In the genomic region with DNA sequence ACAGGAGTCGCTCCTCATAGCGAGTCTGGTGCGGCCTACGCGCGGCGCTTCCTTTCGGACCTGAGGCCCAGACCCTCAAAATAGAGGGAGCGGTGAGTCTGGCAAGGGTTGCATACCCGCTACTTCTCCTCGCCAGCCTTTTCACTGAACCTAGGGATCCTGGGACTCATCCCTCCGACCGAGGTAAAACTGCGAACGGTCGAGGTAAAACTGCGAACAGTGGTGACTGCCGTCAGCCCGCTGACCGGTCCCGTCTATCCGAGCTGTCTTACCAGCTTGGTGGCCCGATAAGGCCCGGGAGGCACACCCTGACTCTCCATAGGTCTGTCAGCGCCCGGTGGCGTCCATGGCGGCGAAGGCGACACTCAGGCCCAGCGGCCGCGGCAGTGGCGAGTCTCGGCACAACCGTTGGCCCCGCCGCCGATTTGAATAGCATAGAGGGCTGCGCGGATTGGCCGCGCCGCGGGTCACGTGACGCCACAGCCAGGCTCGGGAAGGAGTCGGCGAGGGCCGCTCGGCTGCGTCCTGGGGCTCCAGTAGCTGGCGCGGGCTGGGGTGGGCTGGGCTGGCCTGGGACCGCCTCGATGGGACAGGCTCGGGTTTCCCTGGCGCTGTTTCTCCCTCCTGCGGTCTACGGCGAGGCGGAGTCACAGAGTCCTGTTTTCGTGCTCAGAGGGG, we compare ENCODE assay signal across 1 cellular context.
TF ChIP-seq lines count a peak whose summit lies in the region.

A gene with protein sequence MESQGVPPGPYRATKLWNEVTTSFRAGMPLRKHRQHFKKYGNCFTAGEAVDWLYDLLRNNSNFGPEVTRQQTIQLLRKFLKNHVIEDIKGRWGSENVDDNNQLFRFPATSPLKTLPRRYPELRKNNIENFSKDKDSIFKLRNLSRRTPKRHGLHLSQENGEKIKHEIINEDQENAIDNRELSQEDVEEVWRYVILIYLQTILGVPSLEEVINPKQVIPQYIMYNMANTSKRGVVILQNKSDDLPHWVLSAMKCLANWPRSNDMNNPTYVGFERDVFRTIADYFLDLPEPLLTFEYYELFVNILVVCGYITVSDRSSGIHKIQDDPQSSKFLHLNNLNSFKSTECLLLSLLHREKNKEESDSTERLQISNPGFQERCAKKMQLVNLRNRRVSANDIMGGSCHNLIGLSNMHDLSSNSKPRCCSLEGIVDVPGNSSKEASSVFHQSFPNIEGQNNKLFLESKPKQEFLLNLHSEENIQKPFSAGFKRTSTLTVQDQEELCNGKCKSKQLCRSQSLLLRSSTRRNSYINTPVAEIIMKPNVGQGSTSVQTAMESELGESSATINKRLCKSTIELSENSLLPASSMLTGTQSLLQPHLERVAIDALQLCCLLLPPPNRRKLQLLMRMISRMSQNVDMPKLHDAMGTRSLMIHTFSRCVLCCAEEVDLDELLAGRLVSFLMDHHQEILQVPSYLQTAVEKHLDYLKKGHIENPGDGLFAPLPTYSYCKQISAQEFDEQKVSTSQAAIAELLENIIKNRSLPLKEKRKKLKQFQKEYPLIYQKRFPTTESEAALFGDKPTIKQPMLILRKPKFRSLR (minus strand): TSS at position 403 of the 678 bp plus-strand sequence. CDS start 83 bp downstream, at position 320.

TF ChIP-seq in HepG2, 621 proteins besides CTCF, POLR2A, EP300 and RAD21 (continued from another document and continues in another):
- TF ChIP-seq, protein P1, sequence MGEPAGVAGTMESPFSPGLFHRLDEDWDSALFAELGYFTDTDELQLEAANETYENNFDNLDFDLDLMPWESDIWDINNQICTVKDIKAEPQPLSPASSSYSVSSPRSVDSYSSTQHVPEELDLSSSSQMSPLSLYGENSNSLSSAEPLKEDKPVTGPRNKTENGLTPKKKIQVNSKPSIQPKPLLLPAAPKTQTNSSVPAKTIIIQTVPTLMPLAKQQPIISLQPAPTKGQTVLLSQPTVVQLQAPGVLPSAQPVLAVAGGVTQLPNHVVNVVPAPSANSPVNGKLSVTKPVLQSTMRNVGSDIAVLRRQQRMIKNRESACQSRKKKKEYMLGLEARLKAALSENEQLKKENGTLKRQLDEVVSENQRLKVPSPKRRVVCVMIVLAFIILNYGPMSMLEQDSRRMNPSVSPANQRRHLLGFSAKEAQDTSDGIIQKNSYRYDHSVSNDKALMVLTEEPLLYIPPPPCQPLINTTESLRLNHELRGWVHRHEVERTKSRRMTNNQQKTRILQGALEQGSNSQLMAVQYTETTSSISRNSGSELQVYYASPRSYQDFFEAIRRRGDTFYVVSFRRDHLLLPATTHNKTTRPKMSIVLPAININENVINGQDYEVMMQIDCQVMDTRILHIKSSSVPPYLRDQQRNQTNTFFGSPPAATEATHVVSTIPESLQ (CRISPR knock-in tag; conservative IDR thresholded peaks at IDR 0.05), result no peak
- no peak for TF ChIP-seq ZNF225 (CRISPR knock-in tag; IDR thresholded peaks at IDR 0.05)
- TF ChIP-seq, protein P2, sequence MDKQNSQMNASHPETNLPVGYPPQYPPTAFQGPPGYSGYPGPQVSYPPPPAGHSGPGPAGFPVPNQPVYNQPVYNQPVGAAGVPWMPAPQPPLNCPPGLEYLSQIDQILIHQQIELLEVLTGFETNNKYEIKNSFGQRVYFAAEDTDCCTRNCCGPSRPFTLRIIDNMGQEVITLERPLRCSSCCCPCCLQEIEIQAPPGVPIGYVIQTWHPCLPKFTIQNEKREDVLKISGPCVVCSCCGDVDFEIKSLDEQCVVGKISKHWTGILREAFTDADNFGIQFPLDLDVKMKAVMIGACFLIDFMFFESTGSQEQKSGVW (CRISPR knock-in tag; IDR thresholded peaks at IDR 0.05; ENCODE audit: borderline replicate concordance), result no peak
- TF ChIP-seq, protein P3, sequence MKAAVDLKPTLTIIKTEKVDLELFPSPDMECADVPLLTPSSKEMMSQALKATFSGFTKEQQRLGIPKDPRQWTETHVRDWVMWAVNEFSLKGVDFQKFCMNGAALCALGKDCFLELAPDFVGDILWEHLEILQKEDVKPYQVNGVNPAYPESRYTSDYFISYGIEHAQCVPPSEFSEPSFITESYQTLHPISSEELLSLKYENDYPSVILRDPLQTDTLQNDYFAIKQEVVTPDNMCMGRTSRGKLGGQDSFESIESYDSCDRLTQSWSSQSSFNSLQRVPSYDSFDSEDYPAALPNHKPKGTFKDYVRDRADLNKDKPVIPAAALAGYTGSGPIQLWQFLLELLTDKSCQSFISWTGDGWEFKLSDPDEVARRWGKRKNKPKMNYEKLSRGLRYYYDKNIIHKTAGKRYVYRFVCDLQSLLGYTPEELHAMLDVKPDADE (CRISPR knock-in tag; IDR thresholded peaks at IDR 0.05), result no peak
- TF ChIP-seq, protein P4, sequence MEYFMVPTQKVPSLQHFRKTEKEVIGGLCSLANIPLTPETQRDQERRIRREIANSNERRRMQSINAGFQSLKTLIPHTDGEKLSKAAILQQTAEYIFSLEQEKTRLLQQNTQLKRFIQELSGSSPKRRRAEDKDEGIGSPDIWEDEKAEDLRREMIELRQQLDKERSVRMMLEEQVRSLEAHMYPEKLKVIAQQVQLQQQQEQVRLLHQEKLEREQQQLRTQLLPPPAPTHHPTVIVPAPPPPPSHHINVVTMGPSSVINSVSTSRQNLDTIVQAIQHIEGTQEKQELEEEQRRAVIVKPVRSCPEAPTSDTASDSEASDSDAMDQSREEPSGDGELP (IDR thresholded peaks at IDR 0.05; ENCODE audit: borderline replicate concordance, low read depth), result peak; percentile 32; the same call in 1 of the 2 replicates
- TF ChIP-seq, protein P5, sequence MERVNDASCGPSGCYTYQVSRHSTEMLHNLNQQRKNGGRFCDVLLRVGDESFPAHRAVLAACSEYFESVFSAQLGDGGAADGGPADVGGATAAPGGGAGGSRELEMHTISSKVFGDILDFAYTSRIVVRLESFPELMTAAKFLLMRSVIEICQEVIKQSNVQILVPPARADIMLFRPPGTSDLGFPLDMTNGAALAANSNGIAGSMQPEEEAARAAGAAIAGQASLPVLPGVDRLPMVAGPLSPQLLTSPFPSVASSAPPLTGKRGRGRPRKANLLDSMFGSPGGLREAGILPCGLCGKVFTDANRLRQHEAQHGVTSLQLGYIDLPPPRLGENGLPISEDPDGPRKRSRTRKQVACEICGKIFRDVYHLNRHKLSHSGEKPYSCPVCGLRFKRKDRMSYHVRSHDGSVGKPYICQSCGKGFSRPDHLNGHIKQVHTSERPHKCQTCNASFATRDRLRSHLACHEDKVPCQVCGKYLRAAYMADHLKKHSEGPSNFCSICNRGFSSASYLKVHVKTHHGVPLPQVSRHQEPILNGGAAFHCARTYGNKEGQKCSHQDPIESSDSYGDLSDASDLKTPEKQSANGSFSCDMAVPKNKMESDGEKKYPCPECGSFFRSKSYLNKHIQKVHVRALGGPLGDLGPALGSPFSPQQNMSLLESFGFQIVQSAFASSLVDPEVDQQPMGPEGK (CRISPR knock-in tag; IDR thresholded peaks at IDR 0.05), result no peak
- no peak for TF ChIP-seq BRCA1 (CRISPR knock-in tag; IDR thresholded peaks at IDR 0.05)
- peak; percentile 78 for TF ChIP-seq BORCS8-MEF2B (CRISPR knock-in tag; IDR thresholded peaks at IDR 0.05)
- no peak for TF ChIP-seq ZNF484 (CRISPR knock-in tag; IDR thresholded peaks at IDR 0.05; ENCODE audit: borderline replicate concordance, low read depth)
- no peak for TF ChIP-seq ZNF253 (CRISPR knock-in tag; IDR thresholded peaks at IDR 0.05; ENCODE audit: borderline replicate concordance)
- TF ChIP-seq ZNF501 (CRISPR knock-in tag; IDR thresholded peaks at IDR 0.05), result peak; percentile 79
- TF ChIP-seq ZKSCAN8 (CRISPR knock-in tag; IDR thresholded peaks at IDR 0.05; ENCODE audit: borderline replicate concordance), result no peak
- TF ChIP-seq NRL (CRISPR knock-in tag; IDR thresholded peaks at IDR 0.05; ENCODE audit: borderline replicate concordance), result peak; percentile 56; the same call in 1 of the 2 replicates
- no peak for TF ChIP-seq ZNF234 (CRISPR knock-in tag; conservative IDR thresholded peaks at IDR 0.05)
- TF ChIP-seq SAP130 (CRISPR knock-in tag; IDR thresholded peaks at IDR 0.05; ENCODE audit: low read depth), result peak; percentile 99
- TF ChIP-seq ZNF274 (CRISPR knock-in tag; IDR thresholded peaks at IDR 0.05), result peak; percentile 90
- peak; percentile 23 for TF ChIP-seq BRD4 (CRISPR knock-in tag; IDR thresholded peaks at IDR 0.05)
- no peak for TF ChIP-seq CAMTA2 (CRISPR knock-in tag; IDR thresholded peaks at IDR 0.05; ENCODE audit: borderline replicate concordance)
- peak; percentile 76; the same call in 1 of the 2 replicates for TF ChIP-seq TMF1 (CRISPR knock-in tag; IDR thresholded peaks at IDR 0.05; ENCODE audit: low read depth)
- no peak; the same call in none of the 2 replicates for TF ChIP-seq ZNF780A (CRISPR knock-in tag; IDR thresholded peaks at IDR 0.05)
- TF ChIP-seq ZBTB8A (CRISPR knock-in tag; IDR thresholded peaks at IDR 0.05; ENCODE audit: borderline replicate concordance, low read depth), result no peak
- TF ChIP-seq NFRKB (IDR thresholded peaks at IDR 0.05), result no peak
- peak; percentile 79; the same call in 1 of the 2 replicates for TF ChIP-seq ZNF761 (CRISPR knock-in tag; conservative IDR thresholded peaks at IDR 0.05)
- TF ChIP-seq GLI4 (CRISPR knock-in tag; IDR thresholded peaks at IDR 0.05; ENCODE audit: borderline replicate concordance), result 0 out of 2 replicates have a peak, but pooled peaks have one; percentile 16
- TF ChIP-seq KAT2B (IDR thresholded peaks at IDR 0.05; ENCODE audit: borderline replicate concordance, low read depth, low read length), result no peak
- no peak; the same call in 1 of the 2 replicates for TF ChIP-seq TOPORS (CRISPR knock-in tag; IDR thresholded peaks at IDR 0.05)
- no peak for TF ChIP-seq RARA (CRISPR knock-in tag; IDR thresholded peaks at IDR 0.05)
- TF ChIP-seq, protein P6, sequence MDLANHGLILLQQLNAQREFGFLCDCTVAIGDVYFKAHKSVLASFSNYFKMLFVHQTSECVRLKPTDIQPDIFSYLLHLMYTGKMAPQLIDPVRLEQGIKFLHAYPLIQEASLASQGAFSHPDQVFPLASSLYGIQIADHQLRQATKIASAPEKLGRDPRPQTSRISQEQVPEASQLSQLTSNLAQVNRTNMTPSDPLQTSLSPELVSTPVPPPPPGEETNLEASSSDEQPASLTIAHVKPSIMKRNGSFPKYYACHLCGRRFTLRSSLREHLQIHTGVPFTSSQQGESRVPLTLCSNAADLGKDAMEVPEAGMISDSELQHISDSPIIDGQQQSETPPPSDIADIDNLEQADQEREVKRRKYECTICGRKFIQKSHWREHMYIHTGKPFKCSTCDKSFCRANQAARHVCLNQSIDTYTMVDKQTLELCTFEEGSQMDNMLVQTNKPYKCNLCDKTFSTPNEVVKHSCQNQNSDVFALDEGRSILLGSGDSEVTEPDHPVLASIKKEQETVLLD (CRISPR knock-in tag; IDR thresholded peaks at IDR 0.05; ENCODE audit: low read depth), result no peak
- TF ChIP-seq, protein P7, sequence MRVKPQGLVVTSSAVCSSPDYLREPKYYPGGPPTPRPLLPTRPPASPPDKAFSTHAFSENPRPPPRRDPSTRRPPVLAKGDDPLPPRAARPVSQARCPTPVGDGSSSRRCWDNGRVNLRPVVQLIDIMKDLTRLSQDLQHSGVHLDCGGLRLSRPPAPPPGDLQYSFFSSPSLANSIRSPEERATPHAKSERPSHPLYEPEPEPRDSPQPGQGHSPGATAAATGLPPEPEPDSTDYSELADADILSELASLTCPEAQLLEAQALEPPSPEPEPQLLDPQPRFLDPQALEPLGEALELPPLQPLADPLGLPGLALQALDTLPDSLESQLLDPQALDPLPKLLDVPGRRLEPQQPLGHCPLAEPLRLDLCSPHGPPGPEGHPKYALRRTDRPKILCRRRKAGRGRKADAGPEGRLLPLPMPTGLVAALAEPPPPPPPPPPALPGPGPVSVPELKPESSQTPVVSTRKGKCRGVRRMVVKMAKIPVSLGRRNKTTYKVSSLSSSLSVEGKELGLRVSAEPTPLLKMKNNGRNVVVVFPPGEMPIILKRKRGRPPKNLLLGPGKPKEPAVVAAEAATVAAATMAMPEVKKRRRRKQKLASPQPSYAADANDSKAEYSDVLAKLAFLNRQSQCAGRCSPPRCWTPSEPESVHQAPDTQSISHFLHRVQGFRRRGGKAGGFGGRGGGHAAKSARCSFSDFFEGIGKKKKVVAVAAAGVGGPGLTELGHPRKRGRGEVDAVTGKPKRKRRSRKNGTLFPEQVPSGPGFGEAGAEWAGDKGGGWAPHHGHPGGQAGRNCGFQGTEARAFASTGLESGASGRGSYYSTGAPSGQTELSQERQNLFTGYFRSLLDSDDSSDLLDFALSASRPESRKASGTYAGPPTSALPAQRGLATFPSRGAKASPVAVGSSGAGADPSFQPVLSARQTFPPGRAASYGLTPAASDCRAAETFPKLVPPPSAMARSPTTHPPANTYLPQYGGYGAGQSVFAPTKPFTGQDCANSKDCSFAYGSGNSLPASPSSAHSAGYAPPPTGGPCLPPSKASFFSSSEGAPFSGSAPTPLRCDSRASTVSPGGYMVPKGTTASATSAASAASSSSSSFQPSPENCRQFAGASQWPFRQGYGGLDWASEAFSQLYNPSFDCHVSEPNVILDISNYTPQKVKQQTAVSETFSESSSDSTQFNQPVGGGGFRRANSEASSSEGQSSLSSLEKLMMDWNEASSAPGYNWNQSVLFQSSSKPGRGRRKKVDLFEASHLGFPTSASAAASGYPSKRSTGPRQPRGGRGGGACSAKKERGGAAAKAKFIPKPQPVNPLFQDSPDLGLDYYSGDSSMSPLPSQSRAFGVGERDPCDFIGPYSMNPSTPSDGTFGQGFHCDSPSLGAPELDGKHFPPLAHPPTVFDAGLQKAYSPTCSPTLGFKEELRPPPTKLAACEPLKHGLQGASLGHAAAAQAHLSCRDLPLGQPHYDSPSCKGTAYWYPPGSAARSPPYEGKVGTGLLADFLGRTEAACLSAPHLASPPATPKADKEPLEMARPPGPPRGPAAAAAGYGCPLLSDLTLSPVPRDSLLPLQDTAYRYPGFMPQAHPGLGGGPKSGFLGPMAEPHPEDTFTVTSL (CRISPR knock-in tag; IDR thresholded peaks at IDR 0.05; ENCODE audit: borderline replicate concordance), result peak; percentile 44; the same call in 1 of the 2 replicates
- 0 out of 2 replicates have a peak, but pooled peaks have one; percentile 37 for TF ChIP-seq ZNF607 (CRISPR knock-in tag; IDR thresholded peaks at IDR 0.05; ENCODE audit: borderline replicate concordance)
- 0 out of 2 replicates have a peak, but pooled peaks have one; percentile 35 for TF ChIP-seq WIZ (CRISPR knock-in tag; IDR thresholded peaks at IDR 0.05)
- no peak for TF ChIP-seq MLLT10 (CRISPR knock-in tag; IDR thresholded peaks at IDR 0.05)
- no peak for TF ChIP-seq ESRRA (CRISPR knock-in tag; IDR thresholded peaks at IDR 0.05; ENCODE audit: low read depth)
- TF ChIP-seq, protein P8, sequence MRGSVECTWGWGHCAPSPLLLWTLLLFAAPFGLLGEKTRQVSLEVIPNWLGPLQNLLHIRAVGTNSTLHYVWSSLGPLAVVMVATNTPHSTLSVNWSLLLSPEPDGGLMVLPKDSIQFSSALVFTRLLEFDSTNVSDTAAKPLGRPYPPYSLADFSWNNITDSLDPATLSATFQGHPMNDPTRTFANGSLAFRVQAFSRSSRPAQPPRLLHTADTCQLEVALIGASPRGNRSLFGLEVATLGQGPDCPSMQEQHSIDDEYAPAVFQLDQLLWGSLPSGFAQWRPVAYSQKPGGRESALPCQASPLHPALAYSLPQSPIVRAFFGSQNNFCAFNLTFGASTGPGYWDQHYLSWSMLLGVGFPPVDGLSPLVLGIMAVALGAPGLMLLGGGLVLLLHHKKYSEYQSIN (CRISPR knock-in tag; IDR thresholded peaks at IDR 0.05; ENCODE audit: borderline replicate concordance), result no peak
- TF ChIP-seq ZBTB20 (CRISPR knock-in tag; IDR thresholded peaks at IDR 0.05; ENCODE audit: borderline replicate concordance, low read depth), result no peak
